In genomic region chr18:8781671-8782070, GRCh38 we compare ENCODE assay signal across 1 cellular context.
TF ChIP-seq lines count a peak whose summit lies in the region.

No MANE protein-coding gene starts in this region.

TF ChIP-seq in HepG2, 621 proteins besides CTCF, POLR2A, EP300 and RAD21 (continued from another document):
- TF ChIP-seq PAXIP1 (CRISPR knock-in tag; conservative IDR thresholded peaks at IDR 0.05) (0 out of 2 replicates have a peak, but pooled peaks have one; percentile 15), ZBTB33 (CRISPR knock-in tag; IDR thresholded peaks at IDR 0.05) (peak; percentile 42; the same call in 1 of the 2 replicates), SKI (IDR thresholded peaks at IDR 0.05; ENCODE audit: partially characterized antibody) (peak; percentile 18), ESRRA (CRISPR knock-in tag; IDR thresholded peaks at IDR 0.05; ENCODE audit: low read depth) (no peak), ZNF570 (CRISPR knock-in tag; IDR thresholded peaks at IDR 0.05; ENCODE audit: borderline replicate concordance) (no peak), SAP130 (CRISPR knock-in tag; IDR thresholded peaks at IDR 0.05; ENCODE audit: low read depth) (peak; percentile 40; the same call in 1 of the 2 replicates), HNF4A (CRISPR knock-in tag; IDR thresholded peaks at IDR 0.05) (peak; percentile 55), ZNF687 (CRISPR knock-in tag; IDR thresholded peaks at IDR 0.05) (peak; percentile 46), THRA (CRISPR knock-in tag; IDR thresholded peaks at IDR 0.05; ENCODE audit: borderline replicate concordance) (peak; percentile 50; the same call in 1 of the 2 replicates), TFE3 (CRISPR knock-in tag; IDR thresholded peaks at IDR 0.05) (no peak)
TF ChIP-seq in HepG2: peak in this region for 9.
